In the genomic region with DNA sequence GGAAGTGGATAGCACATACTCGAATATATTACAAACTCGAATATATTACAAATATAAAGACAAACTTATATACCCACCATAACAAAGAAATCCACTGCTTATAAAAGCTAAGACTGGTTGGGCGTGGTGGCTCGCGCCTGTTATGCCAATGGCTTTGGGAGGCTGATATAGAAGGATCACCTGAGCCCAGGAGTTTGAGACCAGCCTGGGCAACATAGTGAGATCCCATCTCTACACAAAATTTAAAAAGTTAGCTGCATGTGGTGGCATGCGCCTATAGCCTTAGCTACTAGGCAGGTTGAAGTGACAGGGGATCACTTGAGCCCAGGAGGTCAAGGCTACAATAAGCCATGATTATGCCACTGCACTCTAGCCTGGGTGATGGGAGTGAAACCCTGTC, we compare ENCODE assay signal across 37 cellular contexts.
"Had no signal": no experiment of that assay in that cellular context is flagged by ENCODE, and none has a peak within 500 bp of the region (broad histone marks: within the 10 kb centered on the region; RNA-seq: fewer than 3 reads in every experiment).

No MANE protein-coding gene starts in this region.

- H3K9me3 Mint-ChIP-seq: activated CD4-positive, alpha-beta memory T cell treated with anti-CD3 and anti-CD28 coated beads for 36 hours; activated CD4-positive, alpha-beta T cell treated with anti-CD3 and anti-CD28 coated beads, Interleukin-2, amount 10 ng/mL, durations not matched to agents 24 days and 14 days; activated naive CD4-positive, alpha-beta T cell treated with anti-CD3 and anti-CD28 coated beads, Interleukin-2, amount 10 ng/mL, durations not matched to agents 7 days and 5 days; activated naive CD4-positive, alpha-beta T cell treated with anti-CD3 and anti-CD28 coated beads, Interleukin-2, amount 50 U/mL, for 72 hours; activated naive CD8-positive, alpha-beta T cell treated with anti-CD3 and anti-CD28 coated beads, Interleukin-2, amount 10 ng/mL, durations not matched to agents 7 days and 5 days; activated T-helper 1 cell treated with anti-CD3 and anti-CD28 coated beads, Interleukin-12 subunit alpha, Interleukin-12 subunit beta, Interleukin-2, Interleukin-4 antibody, amounts not matched to agents 30 ng/mL and 10 ng/mL and 1 ng/mL, durations not matched to agents 14 hours and 24 hours and 36 hours; activated T-helper 2 cell treated with anti-CD3 and anti-CD28 coated beads, Interferon-gamma antibody, Interleukin-2, Interleukin-4, amounts not matched to agents 10 μg/mL and 5 μg/mL and 100 μg/mL, durations not matched to agents 14 hours and 24 hours and 36 hours; endodermal cell; T-cell; T-helper 1 cell treated with Interleukin-12 subunit alpha and Interleukin-12 subunit beta and Interleukin-4 antibody, amounts not matched to agents 30 μg/mL and 1 μg/mL, for 36 hours; T-helper 2 cell treated with Interferon-gamma antibody and Interleukin-4, amounts not matched to agents 5 μg/mL and 100 μg/mL, for 36 hours had no signal

- H3K9me3 ChIP-seq: gastrocnemius medialis, heart left ventricle had no signal

- H3K4me1 Mint-ChIP-seq: activated CD4-positive, alpha-beta T cell treated with anti-CD3 and anti-CD28 coated beads for 36 hours; activated CD4-positive, alpha-beta T cell treated with anti-CD3 and anti-CD28 coated beads, Interleukin-2, amount 10 ng/mL, durations not matched to agents 24 days and 14 days; activated naive CD4-positive, alpha-beta T cell treated with anti-CD3 and anti-CD28 coated beads, Interleukin-2, amount 10 ng/mL, durations not matched to agents 7 days and 5 days; activated naive CD8-positive, alpha-beta T cell treated with anti-CD3 and anti-CD28 coated beads, Interleukin-2, amount 10 ng/mL, durations not matched to agents 7 days and 5 days; endodermal cell had no signal

- H3K4me3 ChIP-seq: gastrocnemius medialis, heart left ventricle had no signal

- H3K27ac Mint-ChIP-seq: activated CD4-positive, alpha-beta memory T cell treated with anti-CD3 and anti-CD28 coated beads for 36 hours; activated CD4-positive, alpha-beta T cell treated with anti-CD3 and anti-CD28 coated beads for 36 hours; activated CD4-positive, alpha-beta T cell treated with anti-CD3 and anti-CD28 coated beads, Interleukin-2, amount 10 ng/mL, durations not matched to agents 24 days and 14 days; activated CD8-positive, alpha-beta memory T cell treated with anti-CD3 and anti-CD28 coated beads, Interleukin-2, amount 10 ng/mL, durations not matched to agents 7 days and 5 days; activated CD8-positive, alpha-beta T cell treated with anti-CD3 and anti-CD28 coated beads, Interleukin-2, amount 10 ng/mL, durations not matched to agents 7 days and 5 days; activated naive CD4-positive, alpha-beta T cell treated with anti-CD3 and anti-CD28 coated beads, Interleukin-2, amount 10 ng/mL, durations not matched to agents 7 days and 5 days; activated naive CD8-positive, alpha-beta T cell treated with anti-CD3 and anti-CD28 coated beads, Interleukin-2, amount 10 ng/mL, durations not matched to agents 7 days and 5 days; activated T-helper 1 cell treated with anti-CD3 and anti-CD28 coated beads, Interleukin-12 subunit alpha, Interleukin-12 subunit beta, Interleukin-2, Interleukin-4 antibody, amounts not matched to agents 30 ng/mL and 10 ng/mL and 1 ng/mL, durations not matched to agents 14 hours and 24 hours and 36 hours; activated T-helper 2 cell treated with anti-CD3 and anti-CD28 coated beads, Interferon-gamma antibody, Interleukin-2, Interleukin-4, amounts not matched to agents 10 μg/mL and 5 μg/mL and 100 μg/mL, durations not matched to agents 14 hours and 24 hours and 36 hours; endodermal cell; T-cell; T-helper 1 cell treated with Interleukin-12 subunit alpha and Interleukin-12 subunit beta and Interleukin-4 antibody, amounts not matched to agents 30 μg/mL and 1 μg/mL, for 36 hours; T-helper 2 cell treated with Interferon-gamma antibody and Interleukin-4, amounts not matched to agents 5 μg/mL and 100 μg/mL, for 36 hours had no signal

- ATAC-seq: activated CD4-positive, alpha-beta T cell treated with anti-CD3 and anti-CD28 coated beads for 36 hours; activated CD8-positive, alpha-beta memory T cell treated with anti-CD3 and anti-CD28 coated beads, Interleukin-2, amount 10 ng/mL, durations not matched to agents 7 days and 5 days; activated CD8-positive, alpha-beta T cell treated with anti-CD3 and anti-CD28 coated beads, Interleukin-2, amount 10 ng/mL, durations not matched to agents 7 days and 5 days; activated naive CD4-positive, alpha-beta T cell treated with anti-CD3 and anti-CD28 coated beads, Interleukin-2, amount 50 U/mL, for 72 hours; esophagus mucosa; foreskin keratinocyte; gastrocnemius medialis; heart left ventricle; T-cell had no signal

- DNase-seq: activated CD4-positive, alpha-beta memory T cell treated with anti-CD3 and anti-CD28 coated beads for 36 hours; activated CD4-positive, alpha-beta T cell treated with anti-CD3 and anti-CD28 coated beads for 36 hours; activated CD4-positive, alpha-beta T cell treated with anti-CD3 and anti-CD28 coated beads, Interleukin-2, amount 10 ng/mL, durations not matched to agents 24 days and 14 days; activated CD4-positive, CD25-positive, alpha-beta regulatory T cell; activated CD4-positive, CD25-positive, alpha-beta regulatory T cell treated with anti-CD3 and anti-CD28 coated beads, Interleukin-2, amount 50 U/mL, for 72 hours; activated CD8-positive, alpha-beta memory T cell treated with anti-CD3 and anti-CD28 coated beads, Interleukin-2, amount 10 ng/mL, durations not matched to agents 7 days and 5 days; activated CD8-positive, alpha-beta memory T cell treated with anti-CD3 and anti-CD28 coated beads, Interleukin-2, amount 50 U/mL, for 4 hours; activated CD8-positive, alpha-beta T cell treated with anti-CD3 and anti-CD28 coated beads, Interleukin-2, amount 10 ng/mL, durations not matched to agents 7 days and 5 days; activated effector memory CD4-positive, alpha-beta T cell treated with anti-CD3 and anti-CD28 coated beads, Interleukin-2, amount 50 U/mL, for 16 hours; activated naive CD4-positive, alpha-beta T cell; activated naive CD4-positive, alpha-beta T cell treated with anti-CD3 and anti-CD28 coated beads, Interleukin-2, amount 10 ng/mL, durations not matched to agents 7 days and 5 days; activated naive CD8-positive, alpha-beta T cell treated with anti-CD3 and anti-CD28 coated beads, Interleukin-2, amount 10 ng/mL, durations not matched to agents 7 days and 5 days; activated T-cell treated with anti-CD3 and anti-CD28 coated beads, Interleukin-2, amount 50 U/mL, for 1 hour; activated T-cell treated with anti-CD3 and anti-CD28 coated beads, Interleukin-2, amount 50 U/mL, for 48 hours; amniotic stem cell; anterior cingulate cortex; brain microvascular endothelial cell; cortex of kidney; dermis blood vessel endothelial cell; effector CD4-positive, alpha-beta T cell; endodermal cell; foreskin keratinocyte; gastrocnemius medialis; glutamatergic neuron; heart left ventricle; T-cell; T1000; WERI-Rb-1 had no signal

- FAIRE-seq: astrocyte, bronchial epithelial cell, colon had no signal

- H3K27ac ChIP-seq: brain microvascular endothelial cell, foreskin keratinocyte, gastrocnemius medialis, heart left ventricle, WERI-Rb-1 had no signal

- H3K27me3 ChIP-seq: brain microvascular endothelial cell, foreskin keratinocyte, gastrocnemius medialis, heart left ventricle had no signal

- H3K27me3 Mint-ChIP-seq: activated CD4-positive, alpha-beta memory T cell treated with anti-CD3 and anti-CD28 coated beads for 36 hours; activated CD4-positive, alpha-beta T cell treated with anti-CD3 and anti-CD28 coated beads for 36 hours; activated CD4-positive, alpha-beta T cell treated with anti-CD3 and anti-CD28 coated beads, Interleukin-2, amount 10 ng/mL, durations not matched to agents 24 days and 14 days; activated CD8-positive, alpha-beta memory T cell treated with anti-CD3 and anti-CD28 coated beads, Interleukin-2, amount 10 ng/mL, durations not matched to agents 7 days and 5 days; activated naive CD4-positive, alpha-beta T cell treated with anti-CD3 and anti-CD28 coated beads, Interleukin-2, amount 10 ng/mL, durations not matched to agents 7 days and 5 days; activated naive CD8-positive, alpha-beta T cell treated with anti-CD3 and anti-CD28 coated beads, Interleukin-2, amount 10 ng/mL, durations not matched to agents 7 days and 5 days; T-cell had no signal

- H3K4me3 Mint-ChIP-seq: activated CD4-positive, alpha-beta memory T cell treated with anti-CD3 and anti-CD28 coated beads for 36 hours; activated CD4-positive, alpha-beta T cell treated with anti-CD3 and anti-CD28 coated beads for 36 hours; activated CD4-positive, alpha-beta T cell treated with anti-CD3 and anti-CD28 coated beads, Interleukin-2, amount 10 ng/mL, durations not matched to agents 24 days and 14 days; activated CD8-positive, alpha-beta memory T cell treated with anti-CD3 and anti-CD28 coated beads, Interleukin-2, amount 10 ng/mL, durations not matched to agents 7 days and 5 days; activated CD8-positive, alpha-beta T cell treated with anti-CD3 and anti-CD28 coated beads, Interleukin-2, amount 10 ng/mL, durations not matched to agents 7 days and 5 days; activated naive CD4-positive, alpha-beta T cell treated with anti-CD3 and anti-CD28 coated beads, Interleukin-2, amount 10 ng/mL, durations not matched to agents 7 days and 5 days; activated naive CD8-positive, alpha-beta T cell treated with anti-CD3 and anti-CD28 coated beads, Interleukin-2, amount 10 ng/mL, durations not matched to agents 7 days and 5 days; activated T-helper 1 cell treated with anti-CD3 and anti-CD28 coated beads, Interleukin-12 subunit alpha, Interleukin-12 subunit beta, Interleukin-2, Interleukin-4 antibody, amounts not matched to agents 30 ng/mL and 10 ng/mL and 1 ng/mL, durations not matched to agents 14 hours and 24 hours and 36 hours; endodermal cell; T-cell; T-helper 1 cell treated with Interleukin-12 subunit alpha and Interleukin-12 subunit beta and Interleukin-4 antibody, amounts not matched to agents 30 μg/mL and 1 μg/mL, for 36 hours; T-helper 2 cell treated with Interferon-gamma antibody and Interleukin-4, amounts not matched to agents 5 μg/mL and 100 μg/mL, for 36 hours had no signal
